10 cellular contexts compared by ENCODE assay signal in the genomic region with DNA sequence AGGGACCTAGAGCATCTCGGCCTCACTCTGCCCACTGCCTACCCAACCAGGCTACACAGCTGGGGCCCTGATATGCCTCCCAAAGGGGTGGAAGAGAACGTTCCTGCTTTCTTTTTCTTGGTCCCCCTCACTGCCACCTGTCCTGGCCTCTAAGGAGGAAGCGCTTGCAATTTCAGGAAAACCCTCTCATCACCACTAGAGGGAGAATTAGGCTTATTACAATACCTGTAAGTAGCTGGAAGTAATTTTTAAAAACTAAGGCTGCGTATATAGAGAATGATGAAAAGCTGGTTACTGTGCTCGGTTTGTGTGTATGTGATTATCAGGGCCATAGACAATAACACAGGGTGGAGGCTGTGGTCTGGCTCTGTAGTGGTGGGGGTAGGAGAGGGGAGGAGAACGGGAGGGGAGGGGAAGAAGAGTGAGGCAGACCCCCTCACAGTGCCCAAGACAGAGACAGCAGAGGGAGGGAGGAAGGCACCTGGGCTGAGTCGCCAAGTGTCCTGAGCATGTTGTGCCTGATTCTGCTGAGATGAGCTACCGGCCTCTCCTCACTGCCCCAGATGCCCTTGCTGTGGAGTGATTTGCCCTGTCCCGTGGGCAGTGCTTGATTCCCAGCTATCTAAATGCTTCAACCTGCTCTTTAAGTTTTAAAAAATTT. TPM values are rescaled to one million over a fixed set of nuclear protein-coding genes. Genes with fewer than 3 reads are reported as not detected.
DNase-seq lines count a peak whose midpoint lies in the region; ATAC-seq and TF ChIP-seq lines count a peak whose summit lies in the region.
"Had no signal": no experiment of that assay in that cellular context is flagged by ENCODE, and none has a peak within 500 bp of the region (broad histone marks: within the 10 kb centered on the region; RNA-seq: fewer than 3 reads in every experiment).

No MANE protein-coding gene starts in this region.

- no peaks in the 10 kb centered on the region for H4K20me1 ChIP-seq in SK-N-SH (ENCODE audit: insufficient read depth)

- no peaks in the 10 kb centered on the region for H3K9me2 ChIP-seq in SK-N-SH

- TF ChIP-seq CTCF in SK-N-SH (IDR thresholded peaks at IDR 0.05) (peak; percentile 35; the same call in 1 of the 2 replicates), epithelial cell of proximal tubule (conservative IDR thresholded peaks at IDR 0.05; ENCODE audit: low read depth, low read length) (peak; percentile 65), body of pancreas (IDR thresholded peaks at IDR 0.05) (peak in 1 of 7 experiments; percentile 9)

- H3K36me3 ChIP-seq in SK-N-SH (replicated peaks in 1 of 2; ENCODE audit: control insufficient read depth in 1 of 2, insufficient read depth in 2 of 2, low read length in 1 of 2) (no peaks in the 10 kb centered on the region), body of pancreas (replicated peaks in 1 of 2; ENCODE audit: insufficient read depth in 1 of 2, low read depth in 2 of 2) (no peaks in the 10 kb centered on the region)

- H2AFZ ChIP-seq in SK-N-SH (ENCODE audit: low read depth), result no peak overlapping the region

- POLR2A ChIA-PET in SK-N-SH (lab: Yijun Ruan, JAX), result no interaction called here

- intact Hi-C loops in body of pancreas (cut with DNase I), result no loop called here

- H3K27ac ChIP-seq in SK-N-SH (ENCODE audit: low read depth in 2 of 2, low read length in 1 of 2) (no peak overlapping the region), body of pancreas (no peak overlapping the region)
- H3K27ac ChIP-seq: skin epidermis had no signal

- H3K9me3 ChIP-seq in SK-N-SH, result no peaks in the 10 kb centered on the region
- no peaks in the 10 kb centered on the region for H3K9me3 ChIP-seq in body of pancreas

- no peaks in the 10 kb centered on the region for H3K79me2 ChIP-seq in SK-N-SH (ENCODE audit: insufficient read depth)

- no peak for ATAC-seq in SK-N-SH treated with all-trans-retinoic acid at 6 μM for 48 hours
- ATAC-seq in stimulated activated effector memory CD8-positive, alpha-beta T cell treated with anti-CD3 and anti-CD28 coated beads, Interleukin-12 subunit alpha, Interleukin-12 subunit beta, amount 100 ng/mL, for 72 hours, result peak; percentile 16
- ATAC-seq in body of pancreas, result no peak

- WGBS in SK-N-SH (ENCODE audit: low lambda C conversion rate), result 13% methylated on average over 9 of the region's 9 CpGs
- WGBS in body of pancreas, 2 donors, result 7 to 18% methylated on average over 9 of the region's 9 CpGs

- DNase-seq in SK-N-SH (peak; percentile 50), NCI-H774 (lab: John Stamatoyannopoulos, UW) (peak; percentile 52), epithelial cell of proximal tubule (ENCODE audit: low read depth) (peak; percentile 6), body of pancreas (no peak), T1000 (lab: John Stamatoyannopoulos, UW) (no peak)
- no peak for DNase-seq in stimulated activated effector memory CD8-positive, alpha-beta T cell treated with anti-CD3 and anti-CD28 coated beads, Interleukin-12 subunit alpha, Interleukin-12 subunit beta, amount 100 ng/mL, for 72 hours (ENCODE audit: low spot score in 2 of 2)
- DNase-seq in stimulated activated naive CD4-positive, alpha-beta T cell (lab: John Stamatoyannopoulos, UW), result no peak
- DNase-seq: KG1 had no signal

- H3K4me1 ChIP-seq in SK-N-SH (ENCODE audit: control insufficient read depth in 1 of 2, insufficient read depth in 2 of 2, low read depth in 1 of 2, low read length in 1 of 2) (no peaks in the 10 kb centered on the region; a peak in 1 of 4 replicates), body of pancreas (no peaks in the 10 kb centered on the region)

- H3K9me3 Mint-ChIP-seq in stimulated activated effector memory CD8-positive, alpha-beta T cell treated with anti-CD3 and anti-CD28 coated beads, Interleukin-12 subunit alpha, Interleukin-12 subunit beta, amount 100 ng/mL, for 72 hours, result peaks cover 13% of the 10 kb centered on the region

- no peaks in the 10 kb centered on the region for H3F3A ChIP-seq in SK-N-SH (replicated peaks; ENCODE audit: insufficient read depth)

- no peak overlapping the region for H3K9ac ChIP-seq in SK-N-SH

- CTCF ChIA-PET in SK-N-SH (lab: Yijun Ruan, JAX), result interaction anchor here (0.6 to 4.0 kb wide), 26 partner anchors 10 to 818 kb away, joined by 3 to 32 read pairs (median 4); no protein-coding TSS in a partner anchor

- H3K4me3 Mint-ChIP-seq in stimulated activated effector memory CD8-positive, alpha-beta T cell treated with anti-CD3 and anti-CD28 coated beads, Interleukin-12 subunit alpha, Interleukin-12 subunit beta, amount 100 ng/mL, for 72 hours, result no peak overlapping the region

- no peaks in the 10 kb centered on the region for H3K36me3 Mint-ChIP-seq in stimulated activated effector memory CD8-positive, alpha-beta T cell treated with anti-CD3 and anti-CD28 coated beads, Interleukin-12 subunit alpha, Interleukin-12 subunit beta, amount 100 ng/mL, for 72 hours

- H3K4me1 Mint-ChIP-seq in stimulated activated effector memory CD8-positive, alpha-beta T cell treated with anti-CD3 and anti-CD28 coated beads, Interleukin-12 subunit alpha, Interleukin-12 subunit beta, amount 100 ng/mL, for 72 hours, result no peaks in the 10 kb centered on the region

- no peak overlapping the region for H3K27ac Mint-ChIP-seq in stimulated activated effector memory CD8-positive, alpha-beta T cell treated with anti-CD3 and anti-CD28 coated beads, Interleukin-12 subunit alpha, Interleukin-12 subunit beta, amount 100 ng/mL, for 72 hours

- H3K4me2 ChIP-seq in SK-N-SH, result no peak overlapping the region

- H3K4me3 ChIP-seq in SK-N-SH (ENCODE audit: low read depth in 2 of 2, low read length in 1 of 2), result no peak overlapping the region; a peak in 1 of 4 replicates
- H3K4me3 ChIP-seq in epithelial cell of proximal tubule (ENCODE audit: low read depth, low read length), result no peak overlapping the region
- H3K4me3 ChIP-seq in body of pancreas, result no peak overlapping the region
- H3K4me3 ChIP-seq: skin epidermis had no signal

- no peak for TF ChIP-seq EP300 in SK-N-SH (IDR thresholded peaks at IDR 0.05; ENCODE audit: borderline replicate concordance in 1 of 2, low read depth in 1 of 2, low read length in 1 of 2)

- H3K27me3 ChIP-seq in SK-N-SH (ENCODE audit: insufficient read depth) (no peaks in the 10 kb centered on the region), body of pancreas (no peaks in the 10 kb centered on the region)

- TF ChIP-seq RAD21 in SK-N-SH (IDR thresholded peaks at IDR 0.05; ENCODE audit: low read length), result peak; percentile 51

- no peak for TF ChIP-seq POLR2A in body of pancreas (IDR thresholded peaks at IDR 0.05)

TF ChIP-seq in SK-N-SH, 30 proteins besides CTCF, POLR2A, EP300 and RAD21:
- TF ChIP-seq GATA2 (CRISPR knock-in tag; IDR thresholded peaks at IDR 0.05) (no peak), SMC3 (IDR thresholded peaks at IDR 0.05; ENCODE audit: low read depth, low read length) (peak; percentile 24; the same call in 1 of the 2 replicates)
TF ChIP-seq in SK-N-SH: peak in this region for 1.

TF ChIP-seq in SK-N-SH treated with all-trans-retinoic acid at 6 μM for 48 hours, 23 proteins besides CTCF, POLR2A, EP300 and RAD21 (continues in another document):
- TF ChIP-seq TCF4 (CRISPR knock-in tag; IDR thresholded peaks at IDR 0.05; ENCODE audit: borderline replicate concordance) (no peak), CSDC2 (CRISPR knock-in tag; IDR thresholded peaks at IDR 0.05) (no peak), ZNF8 (CRISPR knock-in tag; IDR thresholded peaks at IDR 0.05) (no peak), BACH2 (CRISPR knock-in tag; IDR thresholded peaks at IDR 0.05; ENCODE audit: borderline replicate concordance) (no peak), ISL1 (CRISPR knock-in tag; IDR thresholded peaks at IDR 0.05) (no peak), SNAI2 (CRISPR knock-in tag; IDR thresholded peaks at IDR 0.05) (no peak), TOX (CRISPR knock-in tag; IDR thresholded peaks at IDR 0.05; ENCODE audit: borderline replicate concordance) (no peak), GLIS3 (CRISPR knock-in tag; IDR thresholded peaks at IDR 0.05) (no peak), RARB (CRISPR knock-in tag; IDR thresholded peaks at IDR 0.05) (no peak), ZNF565 (CRISPR knock-in tag; conservative IDR thresholded peaks at IDR 0.05; ENCODE audit: low read depth) (no peak)
- TF ChIP-seq, protein P1, sequence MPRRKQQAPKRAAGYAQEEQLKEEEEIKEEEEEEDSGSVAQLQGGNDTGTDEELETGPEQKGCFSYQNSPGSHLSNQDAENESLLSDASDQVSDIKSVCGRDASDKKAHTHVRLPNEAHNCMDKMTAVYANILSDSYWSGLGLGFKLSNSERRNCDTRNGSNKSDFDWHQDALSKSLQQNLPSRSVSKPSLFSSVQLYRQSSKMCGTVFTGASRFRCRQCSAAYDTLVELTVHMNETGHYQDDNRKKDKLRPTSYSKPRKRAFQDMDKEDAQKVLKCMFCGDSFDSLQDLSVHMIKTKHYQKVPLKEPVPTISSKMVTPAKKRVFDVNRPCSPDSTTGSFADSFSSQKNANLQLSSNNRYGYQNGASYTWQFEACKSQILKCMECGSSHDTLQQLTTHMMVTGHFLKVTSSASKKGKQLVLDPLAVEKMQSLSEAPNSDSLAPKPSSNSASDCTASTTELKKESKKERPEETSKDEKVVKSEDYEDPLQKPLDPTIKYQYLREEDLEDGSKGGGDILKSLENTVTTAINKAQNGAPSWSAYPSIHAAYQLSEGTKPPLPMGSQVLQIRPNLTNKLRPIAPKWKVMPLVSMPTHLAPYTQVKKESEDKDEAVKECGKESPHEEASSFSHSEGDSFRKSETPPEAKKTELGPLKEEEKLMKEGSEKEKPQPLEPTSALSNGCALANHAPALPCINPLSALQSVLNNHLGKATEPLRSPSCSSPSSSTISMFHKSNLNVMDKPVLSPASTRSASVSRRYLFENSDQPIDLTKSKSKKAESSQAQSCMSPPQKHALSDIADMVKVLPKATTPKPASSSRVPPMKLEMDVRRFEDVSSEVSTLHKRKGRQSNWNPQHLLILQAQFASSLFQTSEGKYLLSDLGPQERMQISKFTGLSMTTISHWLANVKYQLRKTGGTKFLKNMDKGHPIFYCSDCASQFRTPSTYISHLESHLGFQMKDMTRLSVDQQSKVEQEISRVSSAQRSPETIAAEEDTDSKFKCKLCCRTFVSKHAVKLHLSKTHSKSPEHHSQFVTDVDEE (CRISPR knock-in tag; IDR thresholded peaks at IDR 0.05), result no peak

RNA-seq across cellular contexts. Expression of a gene that starts 3.3 kb away (rescaled TPM):
- not detected in 2 replicates for polyA plus RNA-seq in SK-N-SH (2012; rRNA removed)
- polyA plus RNA-seq in SK-N-SH (2012; cell fraction: cytosol; rRNA removed), result not detected in 2 replicates
- polyA plus RNA-seq in SK-N-SH (2012; cell fraction: nucleus; rRNA removed), result under 0.01 TPM in 1 of 2 replicates, not detected in the other
- total RNA-seq in epithelial cell of proximal tubule (0.06 TPM in 1 of 2 replicates, not detected in the other), body of pancreas (not detected)

Comparison
In these comparisons a context has a peak if more than half of its experiments do, and no peak if none do; other contexts are left out.
1. DNase-seq: peak in SK-N-SH (single experiment), NCI-H774 (single experiment) and epithelial cell of proximal tubule (single experiment); none in stimulated activated effector memory CD8-positive, alpha-beta T cell treated with anti-CD3 and anti-CD28 coated beads, Interleukin-12 subunit alpha, Interleukin-12 subunit beta, amount 100 ng/mL, for 72 hours (0 of 2), body of pancreas (0 of 4), T1000 (single experiment) and stimulated activated naive CD4-positive, alpha-beta T cell (0 of 6).